25 cellular contexts compared by ENCODE assay signal in genomic region chr3:126207166-126207565, GRCh38. TPM values are rescaled to one million over a fixed set of nuclear protein-coding genes. Genes with fewer than 3 reads are reported as not detected.
A peak's percentile ranks its signal among the peaks of the same experiment; 100 is the strongest.
DNase-seq lines count a peak whose midpoint lies in the region; ATAC-seq, FAIRE-seq and TF ChIP-seq lines count a peak whose summit lies in the region.
"Had no signal": no experiment of that assay in that cellular context is flagged by ENCODE, and none has a peak within 500 bp of the region (broad histone marks: within the 10 kb centered on the region; RNA-seq: fewer than 3 reads in every experiment).

No MANE protein-coding gene starts in this region.

- peaks cover 2% of the 10 kb centered on the region; the same call in 1 of the 2 replicates for H3K23me2 ChIP-seq in H1 (ENCODE audit: low read depth, low read length)

- peak overlapping the region; percentile 1 for H2AFZ ChIP-seq in mammary epithelial cell (ENCODE audit: low read depth, low read length)
- H2AFZ ChIP-seq in H1 (ENCODE audit: low read length) = no peak overlapping the region
- no peak overlapping the region for H2AFZ ChIP-seq in Karpas-422 (ENCODE audit: low read length)
- H2AFZ ChIP-seq: GM23338 had no signal

- H3K79me2 ChIP-seq in mammary epithelial cell (ENCODE audit: insufficient read depth, low read length) (no peaks in the 10 kb centered on the region), H1 (ENCODE audit: control insufficient read depth in 1 of 2, insufficient read depth in 2 of 2, low read length in 2 of 2) (no peaks in the 10 kb centered on the region), Karpas-422 (ENCODE audit: low read length) (no peaks in the 10 kb centered on the region)

- no peak overlapping the region for H2BK120ac ChIP-seq in H1 (replicated peaks; ENCODE audit: low read depth, low read length)

- no peak overlapping the region for H2BK5ac ChIP-seq in H1 (ENCODE audit: low read depth, low read length)

- intact Hi-C loops in mammary epithelial cell (cut with micrococcal nuclease) = no loop called here
- intact Hi-C loops in MCF 10A (cut with micrococcal nuclease) = no loop called here

- H2BK12ac ChIP-seq in H1 (ENCODE audit: low read depth, low read length) = no peak overlapping the region

- no peak overlapping the region for H2AK5ac ChIP-seq in H1 (ENCODE audit: low read depth, low read length)

- no peak for FAIRE-seq in H1 (lab: Jason Lieb, UNC)
- FAIRE-seq: GM12878, HepG2, K562 had no signal

- TF ChIP-seq POLR2A in H1 (IDR thresholded peaks at IDR 0.05; ENCODE audit: control extremely low read depth in 1 of 2, low read depth in 2 of 2, low read length in 2 of 2) = no peak

- TF ChIP-seq CTCF in mammary epithelial cell (conservative IDR thresholded peaks at IDR 0.05 in 1 of 2, IDR thresholded peaks at IDR 0.05 in 1 of 2; ENCODE audit: extremely low read depth in 1 of 2, insufficient read depth in 1 of 2, low read depth in 1 of 2, low read length in 2 of 2) = no peak
- no peak for TF ChIP-seq CTCF in MCF 10A (IDR thresholded peaks at IDR 0.05; ENCODE audit: unreplicated experiment)
- no peak for TF ChIP-seq CTCF in H1 (IDR thresholded peaks at IDR 0.05; ENCODE audit: control extremely low read depth in 1 of 3, insufficient read depth in 1 of 3, low read depth in 1 of 3, low read length in 3 of 3)

- H3K4me3 ChIP-seq in mammary epithelial cell (replicated peaks in 1 of 3; ENCODE audit: insufficient read depth in 1 of 3, low read depth in 2 of 3, low read length in 3 of 3) (no peak overlapping the region), SK-N-MC (no peak overlapping the region), H1 (ENCODE audit: extremely low read depth in 1 of 4, insufficient read depth in 2 of 4, low read depth in 3 of 4, low read length in 4 of 4) (no peak overlapping the region), Karpas-422 (ENCODE audit: low read length) (no peak overlapping the region)
- H3K4me3 ChIP-seq: BLaER1, GM12878, GM23338, HAP-1, K562, MG63, SJCRH30 had no signal

- BruUV-seq in mammary epithelial cell (replicated peaks; lab: Mats Ljungman, UMichigan) (no TSS peak), MCF 10A (replicated peaks; lab: Mats Ljungman, UMichigan) (no TSS peak)

- in situ Hi-C loops in mammary epithelial cell (cut with MboI; ENCODE audit: low sequenced_read_pairs in 2 of 2) = no loop called here

- dilution Hi-C loops in mammary epithelial cell (cut with HindIII; ENCODE audit: low sequenced_read_pairs) = no loop called here

- H4K20me1 ChIP-seq in mammary epithelial cell (ENCODE audit: insufficient read depth, low read length) (no peaks in the 10 kb centered on the region), H1 (replicated peaks in 1 of 2; ENCODE audit: control insufficient read depth in 1 of 2, insufficient read depth in 2 of 2, low read length in 2 of 2) (no peaks in the 10 kb centered on the region), Karpas-422 (ENCODE audit: insufficient read depth, low read depth, low read length) (no peaks in the 10 kb centered on the region)
- H4K20me1 ChIP-seq: BLaER1 had no signal

- TF ChIP-seq RAD21 in H1 (IDR thresholded peaks at IDR 0.05 in 1 of 2, conservative IDR thresholded peaks at IDR 0.05 in 1 of 2; ENCODE audit: low read depth in 2 of 2, low read length in 2 of 2) = no peak

- DNase-seq in mammary epithelial cell = no peak
- DNase-seq in MCF 10A (ENCODE audit: unreplicated experiment) = no peak
- no peak for DNase-seq in SK-N-MC (ENCODE audit: low read depth, low spot score)
- no peak for DNase-seq in H1 (ENCODE audit: low read depth in 1 of 2, low spot score in 2 of 2)
- DNase-seq in Karpas-422 = no peak
- DNase-seq in COLO668 (lab: John Stamatoyannopoulos, UW; ENCODE audit: unreplicated experiment) = no peak
- DNase-seq: CD4-positive, CD25-positive, alpha-beta regulatory T cell; DMS53; GDM1; MG63; NCI-H2029; NCI-H446 treated with DMSO at 0.1 percent for 48 hours; NCI-H526; NCI-H82; NK-92 treated with Interleukin-12 subunit alpha and Interleukin-12 subunit beta, amount 100 ng/mL, for 24 hours; PC-3; SJCRH30 had no signal

- H3K9me3 Mint-ChIP-seq in MCF 10A (ENCODE audit: unreplicated experiment) = peaks cover 8% of the 10 kb centered on the region

- no peaks in the 10 kb centered on the region for H3K79me1 ChIP-seq in H1 (ENCODE audit: low read depth, low read length)

- H3K27ac ChIP-seq in mammary epithelial cell (ENCODE audit: insufficient read depth, low read depth, low read length) (no peak overlapping the region), SK-N-MC (peak overlapping the region; percentile 97), H1 (ENCODE audit: low read depth, low read length) (no peak overlapping the region), Karpas-422 (ENCODE audit: low read length) (no peak overlapping the region)
- H3K27ac ChIP-seq: 22Rv1, BLaER1, SJCRH30 had no signal

- no peak overlapping the region for H3K27ac Mint-ChIP-seq in MCF 10A (ENCODE audit: low read depth, unreplicated experiment)
- H3K27ac Mint-ChIP-seq: CD4-positive, CD25-positive, alpha-beta regulatory T cell; GM23338 had no signal

- H3K4me1 ChIP-seq in mammary epithelial cell (ENCODE audit: insufficient read depth, low read length) = peaks cover 21% of the 10 kb centered on the region
- no peaks in the 10 kb centered on the region; a peak in 2 of 7 replicates for H3K4me1 ChIP-seq in H1 (replicated peaks in 1 of 4; ENCODE audit: control insufficient read depth in 3 of 4, insufficient read depth in 4 of 4, low read length in 3 of 4)
- H3K4me1 ChIP-seq in Karpas-422 (ENCODE audit: low read length) = no peaks in the 10 kb centered on the region
- H3K4me1 ChIP-seq: HAP-1 had no signal

- H3K27me3 Mint-ChIP-seq in MCF 10A (ENCODE audit: insufficient read depth, unreplicated experiment) = no peaks in the 10 kb centered on the region

- peaks cover 12% of the 10 kb centered on the region for H3K4me1 Mint-ChIP-seq in MCF 10A (ENCODE audit: insufficient read depth, unreplicated experiment)

- H3K36me3 Mint-ChIP-seq in MCF 10A (ENCODE audit: insufficient read depth, unreplicated experiment) = no peaks in the 10 kb centered on the region
- H3K36me3 Mint-ChIP-seq: CD4-positive, CD25-positive, alpha-beta regulatory T cell had no signal

- H3K9ac ChIP-seq in mammary epithelial cell (ENCODE audit: insufficient read depth, low read length) (no peak overlapping the region), SK-N-MC (ENCODE audit: insufficient read length) (no peak overlapping the region), H1 (replicated peaks in 1 of 4; ENCODE audit: extremely low read depth in 1 of 4, low read depth in 3 of 4, low read length in 3 of 4) (no peak overlapping the region), Karpas-422 (ENCODE audit: low read length) (no peak overlapping the region)
- H3K9ac ChIP-seq: BLaER1 had no signal

- H3K4me2 ChIP-seq in mammary epithelial cell (ENCODE audit: insufficient read depth, low read depth, low read length) (no peak overlapping the region), H1 (ENCODE audit: insufficient read depth in 1 of 2, low read depth in 2 of 2, low read length in 2 of 2) (no peak overlapping the region), Karpas-422 (ENCODE audit: low read depth, low read length, poor library complexity, severe bottlenecking) (no peak overlapping the region)
- H3K4me2 ChIP-seq: BLaER1, GM23338 had no signal

- ATAC-seq in GM21528 (IDR thresholded peaks at IDR 0.05; ENCODE audit: low FRiP score, unreplicated experiment) = no peak
- ATAC-seq: GM12878, GM23338, HepG2, K562, PC-3 had no signal

- H4K5ac ChIP-seq in H1 (ENCODE audit: insufficient read length, low read depth, low read length) = no peak overlapping the region

- no peak overlapping the region for H3K4me3 Mint-ChIP-seq in MCF 10A (ENCODE audit: unreplicated experiment)
- H3K4me3 Mint-ChIP-seq: CD4-positive, CD25-positive, alpha-beta regulatory T cell; GM23338 had no signal

- WGBS in mammary epithelial cell (ENCODE audit: low coverage, missing lambda C conversion rate) = 89% methylated on average over 5 of the region's 5 CpGs
- 95% methylated on average over 5 of the region's 5 CpGs; no CpG with 5 or more reads in 1 of the 2 experiments for WGBS in H1 (ENCODE audit: extremely low coverage in 1 of 2, insufficient coverage in 1 of 2, insufficient read length in 1 of 2, insufficient replicate concordance in 2 of 2, low coverage in 1 of 2, low lambda C conversion rate in 2 of 2, missing lambda C conversion rate in 1 of 2), 2 experiments

- no peak overlapping the region for H3K14ac ChIP-seq in H1 (ENCODE audit: insufficient read length)

- no peak overlapping the region for H3K4ac ChIP-seq in H1 (replicated peaks; ENCODE audit: insufficient read length, low read depth, low read length)

- no peaks in the 10 kb centered on the region for H3K36me3 ChIP-seq in mammary epithelial cell (ENCODE audit: insufficient read depth, low read length)
- H3K36me3 ChIP-seq in SK-N-MC (ENCODE audit: insufficient read depth, low read length) = no peaks in the 10 kb centered on the region
- no peaks in the 10 kb centered on the region for H3K36me3 ChIP-seq in H1 (ENCODE audit: control insufficient read depth in 2 of 4, insufficient read depth in 4 of 4, low read length in 3 of 4)
- H3K36me3 ChIP-seq in Karpas-422 (ENCODE audit: insufficient read depth, low read length) = no peaks in the 10 kb centered on the region
- H3K36me3 ChIP-seq: BLaER1, HAP-1, MG63, SJCRH30 had no signal

- no peak overlapping the region for H3K23ac ChIP-seq in H1 (ENCODE audit: insufficient read length)

- no peak overlapping the region for H2BK15ac ChIP-seq in H1 (ENCODE audit: low read length)

- no peaks in the 10 kb centered on the region for H3K9me2 ChIP-seq in Karpas-422 (replicated peaks; ENCODE audit: insufficient read depth, low read length)

- no peak for TF ChIP-seq EP300 in H1 (IDR thresholded peaks at IDR 0.05; ENCODE audit: borderline replicate concordance in 1 of 2, low read depth in 2 of 2, low read length in 2 of 2)

- no peak overlapping the region for H4K91ac ChIP-seq in H1 (replicated peaks; ENCODE audit: insufficient read length, low read length)

- no peak overlapping the region for H3K18ac ChIP-seq in H1 (ENCODE audit: extremely low read depth, low read length)

- peak overlapping the region; percentile 64; the same call in 1 of the 2 replicates for H4K8ac ChIP-seq in H1 (ENCODE audit: extremely low read depth, insufficient read depth, low read length)

- POLR2A ChIA-PET in MCF 10A (lab: Yijun Ruan, JAX) (no interaction called here), H1 (lab: Charles Lee; ENCODE audit: partially characterized antibody) (no interaction called here)

- H3K9me3 ChIP-seq in mammary epithelial cell (replicated peaks; ENCODE audit: insufficient read depth, low read length) = no peaks in the 10 kb centered on the region
- no peaks in the 10 kb centered on the region for H3K9me3 ChIP-seq in SK-N-MC (ENCODE audit: low read depth, low read length)
- H3K9me3 ChIP-seq in H1 (ENCODE audit: insufficient read depth in 2 of 2, low read depth in 1 of 2, low read length in 1 of 2) = no peaks in the 10 kb centered on the region
- no peaks in the 10 kb centered on the region for H3K9me3 ChIP-seq in Karpas-422 (ENCODE audit: low read length)
- H3K9me3 ChIP-seq: HAP-1, SJCRH30 had no signal

- CTCF ChIA-PET in mammary epithelial cell (lab: Charles Lee; ENCODE audit: low non-redundant PET) (no interaction called here), MCF 10A (lab: Yijun Ruan, JAX) (interaction anchor here (0.7 kb wide), 2 partner anchors 40 to 51 kb away, joined by 3 read pairs; no protein-coding TSS in a partner anchor), H1 (lab: Charles Lee; ENCODE audit: partially characterized antibody) (interaction anchor here (4.0 to 4.7 kb wide), 2 partner anchors 9 to 74 kb away, joined by 19 to 39 read pairs; no protein-coding TSS in a partner anchor)

- no peak overlapping the region for H2BK20ac ChIP-seq in H1 (ENCODE audit: low read length)

- H3K27me3 ChIP-seq in mammary epithelial cell (ENCODE audit: insufficient read depth, low read length) (no peaks in the 10 kb centered on the region), H1 (replicated peaks in 1 of 4; ENCODE audit: control insufficient read depth in 3 of 4, extremely low read depth in 1 of 4, insufficient read depth in 3 of 4, low read length in 3 of 4) (peaks cover 0 to 3% (median 0%) of the 10 kb centered on the region in 4 experiments; a peak in 2 of 7 replicates), Karpas-422 (ENCODE audit: low read length) (no peaks in the 10 kb centered on the region)
- H3K27me3 ChIP-seq: MG63, SJCRH30 had no signal

- no peak overlapping the region for H3K56ac ChIP-seq in H1 (replicated peaks; ENCODE audit: insufficient read length, low read depth, low read length)

RNA-seq across cellular contexts. Expression of gene ALDH1L1, which starts 26.8 kb away (rescaled TPM):
- total RNA-seq in mammary epithelial cell (1 to 10 TPM in 1 of 2 donors, under 1 TPM in 1; 0.71 to 1.2 TPM), MCF 10A (2022) (1.5 and 1.9 TPM in 2 replicates)
- polyA plus RNA-seq in mammary epithelial cell (0.80 TPM), H1 (2011; rRNA removed) (0.98 and 1.6 TPM in 2 replicates)
- polyA minus RNA-seq in mammary epithelial cell = not detected
- total RNA-seq in H1 (2021; fragmentation: NEBNext Ultra II Directional; extraction: Animal tissue kit (Norgen Biotek cat#: 25700)) = 1.6 TPM in 2 replicates
- 1.5 TPM for polyA plus RNA-seq in H1 (2011; cell fraction: cytosol; rRNA removed)
- polyA plus RNA-seq in H1 (2011; cell fraction: nucleus; rRNA removed) = 3.1 TPM
- polyA plus RNA-seq in H1 (2012, experiment 1 of 2) = 1.1 to 1.9 TPM (median 1.5 TPM) in 4 replicates
- polyA plus RNA-seq in H1 (2012, experiment 2 of 2) = 0.80 TPM
- polyA plus RNA-seq in H1 (2013, experiment 1 of 2) = 0.49 TPM
- polyA plus RNA-seq in H1 (2013, experiment 2 of 2) = 0.83 TPM
- 1.7 and 2.2 TPM in 2 replicates for polyA minus RNA-seq in H1 (2011; rRNA and poly(A)+ RNA removed)
- polyA minus RNA-seq in H1 (2011; cell fraction: cytosol; rRNA and poly(A)+ RNA removed) = 0.81 TPM
- polyA minus RNA-seq in H1 (2011; cell fraction: nucleus; rRNA and poly(A)+ RNA removed) = 5.3 TPM
- not detected in 2 replicates for total RNA-seq in Karpas-422 (2014; rRNA removed; shearing (Covaris generic); ENCODE audit: low replicate concordance)
- total RNA-seq: CD4-positive, CD25-positive, alpha-beta regulatory T cell; PC-3 had no signal
